Comparison of ENCODE assay signal across 1 cellular context in the genomic region with DNA sequence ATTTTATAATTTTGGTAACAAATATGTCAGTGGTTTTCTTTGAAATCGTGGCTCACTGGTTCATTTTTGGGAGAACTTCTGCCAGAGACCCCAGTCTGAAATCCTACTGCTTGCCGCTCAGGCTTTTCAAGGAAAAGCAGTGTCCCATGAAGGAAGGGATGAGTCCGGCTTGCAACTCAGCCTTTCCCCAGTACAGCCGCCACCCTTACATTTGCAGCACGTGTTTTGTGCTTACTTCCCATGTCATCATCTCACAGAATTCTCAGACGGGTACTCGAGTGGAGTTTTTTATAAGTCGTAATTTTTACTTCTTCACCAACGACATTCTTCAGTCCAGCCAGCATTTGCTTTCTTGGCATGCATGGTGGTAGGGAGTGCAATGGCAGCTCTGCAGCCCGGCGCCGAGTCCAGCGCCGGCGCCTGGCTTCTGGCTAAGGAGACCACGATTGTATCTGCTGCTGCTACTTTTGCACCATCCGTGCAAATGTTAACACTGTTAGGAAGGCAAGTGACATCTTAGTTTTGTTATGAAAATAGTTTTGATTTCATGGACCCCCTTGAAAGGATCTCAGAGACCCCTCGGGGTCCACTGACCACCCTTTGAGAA.
TF ChIP-seq lines count a peak whose summit lies in the region.

No MANE protein-coding gene starts in this region.

TF ChIP-seq in K562, 482 proteins besides CTCF, POLR2A, EP300 and RAD21 (continued from another document):
- TF ChIP-seq, protein P1, sequence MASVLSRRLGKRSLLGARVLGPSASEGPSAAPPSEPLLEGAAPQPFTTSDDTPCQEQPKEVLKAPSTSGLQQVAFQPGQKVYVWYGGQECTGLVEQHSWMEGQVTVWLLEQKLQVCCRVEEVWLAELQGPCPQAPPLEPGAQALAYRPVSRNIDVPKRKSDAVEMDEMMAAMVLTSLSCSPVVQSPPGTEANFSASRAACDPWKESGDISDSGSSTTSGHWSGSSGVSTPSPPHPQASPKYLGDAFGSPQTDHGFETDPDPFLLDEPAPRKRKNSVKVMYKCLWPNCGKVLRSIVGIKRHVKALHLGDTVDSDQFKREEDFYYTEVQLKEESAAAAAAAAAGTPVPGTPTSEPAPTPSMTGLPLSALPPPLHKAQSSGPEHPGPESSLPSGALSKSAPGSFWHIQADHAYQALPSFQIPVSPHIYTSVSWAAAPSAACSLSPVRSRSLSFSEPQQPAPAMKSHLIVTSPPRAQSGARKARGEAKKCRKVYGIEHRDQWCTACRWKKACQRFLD (CRISPR knock-in tag; IDR thresholded peaks at IDR 0.05): peak; percentile 73; the same call in 1 of the 2 replicates
- TF ChIP-seq ZSCAN29 (IDR thresholded peaks at IDR 0.05) (no peak), ZNF175 (CRISPR knock-in tag; IDR thresholded peaks at IDR 0.05; ENCODE audit: low read depth) (0 out of 2 replicates have a peak, but pooled peaks have one; percentile 86), NFXL1 (CRISPR knock-in tag; IDR thresholded peaks at IDR 0.05) (no peak), L3MBTL2 (IDR thresholded peaks at IDR 0.05) (peak; percentile 94), CXXC5 (CRISPR knock-in tag; IDR thresholded peaks at IDR 0.05) (peak; percentile 61), ZNF589 (CRISPR knock-in tag; IDR thresholded peaks at IDR 0.05; ENCODE audit: low read depth) (peak; percentile 89), CHD1 (IDR thresholded peaks at IDR 0.05; ENCODE audit: low read length) (no peak), GTF2A2 (tag; IDR thresholded peaks at IDR 0.05) (no peak), TRIM24 (IDR thresholded peaks at IDR 0.05) (peak; percentile 8 to 45; a peak in 2 of 4 replicates), MED1 (CRISPR knock-in tag; IDR thresholded peaks at IDR 0.05; ENCODE audit: borderline replicate concordance) (no peak), DNMT1 (IDR thresholded peaks at IDR 0.05) (no peak), EZH2 (IDR thresholded peaks at IDR 0.05; ENCODE audit: borderline replicate concordance, low read depth, low read length) (no peak), RB1 (IDR thresholded peaks at IDR 0.05; ENCODE audit: low read depth) (no peak), KDM2B (CRISPR knock-in tag; IDR thresholded peaks at IDR 0.05) (no peak), TCF7 (IDR thresholded peaks at IDR 0.05; ENCODE audit: borderline replicate concordance) (no peak), MTF1 (CRISPR knock-in tag; IDR thresholded peaks at IDR 0.05; ENCODE audit: borderline replicate concordance) (no peak), OTX1 (CRISPR knock-in tag; IDR thresholded peaks at IDR 0.05) (no peak), NRF1 (conservative IDR thresholded peaks at IDR 0.05 in 1 of 2, IDR thresholded peaks at IDR 0.05 in 1 of 2) (no peak), ZNF316 (IDR thresholded peaks at IDR 0.05) (no peak), EP400 (IDR thresholded peaks at IDR 0.05) (peak; percentile 30; the same call in 1 of the 2 replicates), PRMT5 (CRISPR knock-in tag; IDR thresholded peaks at IDR 0.05) (no peak), ZNF668 (CRISPR knock-in tag; IDR thresholded peaks at IDR 0.05) (no peak), NCOA1 (IDR thresholded peaks at IDR 0.05; ENCODE audit: low read depth) (no peak), ZNF239 (CRISPR knock-in tag; IDR thresholded peaks at IDR 0.05) (no peak), MAFK (IDR thresholded peaks at IDR 0.05; ENCODE audit: low read length) (no peak), ZNF75A (CRISPR knock-in tag; IDR thresholded peaks at IDR 0.05) (0 out of 2 replicates have a peak, but pooled peaks have one; percentile 41), BMI1 (IDR thresholded peaks at IDR 0.05; ENCODE audit: low read length) (no peak), ZBTB17 (CRISPR knock-in tag; IDR thresholded peaks at IDR 0.05) (no peak), HDAC3 (IDR thresholded peaks at IDR 0.05; ENCODE audit: borderline replicate concordance, partially characterized antibody) (no peak), NFATC3 (IDR thresholded peaks at IDR 0.05) (no peak), ZNF695 (CRISPR knock-in tag; IDR thresholded peaks at IDR 0.05) (no peak), ESRRA (IDR thresholded peaks at IDR 0.05; ENCODE audit: borderline replicate concordance, low read depth) (no peak), TAL1 (IDR thresholded peaks at IDR 0.05) (no peak), ZNF232 (CRISPR knock-in tag; IDR thresholded peaks at IDR 0.05) (no peak), KDM1A (IDR thresholded peaks at IDR 0.05) (no peak), CREB1 (IDR thresholded peaks at IDR 0.05) (no peak), CREB1 (CRISPR knock-in tag; IDR thresholded peaks at IDR 0.05) (no peak), SOX6 (IDR thresholded peaks at IDR 0.05) (no peak), RBFOX2 (IDR thresholded peaks at IDR 0.05; ENCODE audit: low read depth, low read length) (0 out of 2 replicates have a peak, but pooled peaks have one; percentile 24), NCOA6 (IDR thresholded peaks at IDR 0.05) (no peak)
- TF ChIP-seq, protein P2, sequence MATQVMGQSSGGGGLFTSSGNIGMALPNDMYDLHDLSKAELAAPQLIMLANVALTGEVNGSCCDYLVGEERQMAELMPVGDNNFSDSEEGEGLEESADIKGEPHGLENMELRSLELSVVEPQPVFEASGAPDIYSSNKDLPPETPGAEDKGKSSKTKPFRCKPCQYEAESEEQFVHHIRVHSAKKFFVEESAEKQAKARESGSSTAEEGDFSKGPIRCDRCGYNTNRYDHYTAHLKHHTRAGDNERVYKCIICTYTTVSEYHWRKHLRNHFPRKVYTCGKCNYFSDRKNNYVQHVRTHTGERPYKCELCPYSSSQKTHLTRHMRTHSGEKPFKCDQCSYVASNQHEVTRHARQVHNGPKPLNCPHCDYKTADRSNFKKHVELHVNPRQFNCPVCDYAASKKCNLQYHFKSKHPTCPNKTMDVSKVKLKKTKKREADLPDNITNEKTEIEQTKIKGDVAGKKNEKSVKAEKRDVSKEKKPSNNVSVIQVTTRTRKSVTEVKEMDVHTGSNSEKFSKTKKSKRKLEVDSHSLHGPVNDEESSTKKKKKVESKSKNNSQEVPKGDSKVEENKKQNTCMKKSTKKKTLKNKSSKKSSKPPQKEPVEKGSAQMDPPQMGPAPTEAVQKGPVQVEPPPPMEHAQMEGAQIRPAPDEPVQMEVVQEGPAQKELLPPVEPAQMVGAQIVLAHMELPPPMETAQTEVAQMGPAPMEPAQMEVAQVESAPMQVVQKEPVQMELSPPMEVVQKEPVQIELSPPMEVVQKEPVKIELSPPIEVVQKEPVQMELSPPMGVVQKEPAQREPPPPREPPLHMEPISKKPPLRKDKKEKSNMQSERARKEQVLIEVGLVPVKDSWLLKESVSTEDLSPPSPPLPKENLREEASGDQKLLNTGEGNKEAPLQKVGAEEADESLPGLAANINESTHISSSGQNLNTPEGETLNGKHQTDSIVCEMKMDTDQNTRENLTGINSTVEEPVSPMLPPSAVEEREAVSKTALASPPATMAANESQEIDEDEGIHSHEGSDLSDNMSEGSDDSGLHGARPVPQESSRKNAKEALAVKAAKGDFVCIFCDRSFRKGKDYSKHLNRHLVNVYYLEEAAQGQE (CRISPR knock-in tag; IDR thresholded peaks at IDR 0.05; ENCODE audit: low read depth): no peak
- TF ChIP-seq, protein P3, sequence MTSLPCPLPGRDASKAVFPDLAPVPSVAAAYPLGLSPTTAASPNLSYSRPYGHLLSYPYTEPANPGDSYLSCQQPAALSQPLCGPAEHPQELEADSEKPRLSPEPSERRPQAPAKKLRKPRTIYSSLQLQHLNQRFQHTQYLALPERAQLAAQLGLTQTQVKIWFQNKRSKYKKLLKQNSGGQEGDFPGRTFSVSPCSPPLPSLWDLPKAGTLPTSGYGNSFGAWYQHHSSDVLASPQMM (CRISPR knock-in tag; IDR thresholded peaks at IDR 0.05): no peak
- TF ChIP-seq, protein P4, sequence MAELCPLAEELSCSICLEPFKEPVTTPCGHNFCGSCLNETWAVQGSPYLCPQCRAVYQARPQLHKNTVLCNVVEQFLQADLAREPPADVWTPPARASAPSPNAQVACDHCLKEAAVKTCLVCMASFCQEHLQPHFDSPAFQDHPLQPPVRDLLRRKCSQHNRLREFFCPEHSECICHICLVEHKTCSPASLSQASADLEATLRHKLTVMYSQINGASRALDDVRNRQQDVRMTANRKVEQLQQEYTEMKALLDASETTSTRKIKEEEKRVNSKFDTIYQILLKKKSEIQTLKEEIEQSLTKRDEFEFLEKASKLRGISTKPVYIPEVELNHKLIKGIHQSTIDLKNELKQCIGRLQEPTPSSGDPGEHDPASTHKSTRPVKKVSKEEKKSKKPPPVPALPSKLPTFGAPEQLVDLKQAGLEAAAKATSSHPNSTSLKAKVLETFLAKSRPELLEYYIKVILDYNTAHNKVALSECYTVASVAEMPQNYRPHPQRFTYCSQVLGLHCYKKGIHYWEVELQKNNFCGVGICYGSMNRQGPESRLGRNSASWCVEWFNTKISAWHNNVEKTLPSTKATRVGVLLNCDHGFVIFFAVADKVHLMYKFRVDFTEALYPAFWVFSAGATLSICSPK (IDR thresholded peaks at IDR 0.05; ENCODE audit: borderline replicate concordance): no peak
- TF ChIP-seq, protein P5, sequence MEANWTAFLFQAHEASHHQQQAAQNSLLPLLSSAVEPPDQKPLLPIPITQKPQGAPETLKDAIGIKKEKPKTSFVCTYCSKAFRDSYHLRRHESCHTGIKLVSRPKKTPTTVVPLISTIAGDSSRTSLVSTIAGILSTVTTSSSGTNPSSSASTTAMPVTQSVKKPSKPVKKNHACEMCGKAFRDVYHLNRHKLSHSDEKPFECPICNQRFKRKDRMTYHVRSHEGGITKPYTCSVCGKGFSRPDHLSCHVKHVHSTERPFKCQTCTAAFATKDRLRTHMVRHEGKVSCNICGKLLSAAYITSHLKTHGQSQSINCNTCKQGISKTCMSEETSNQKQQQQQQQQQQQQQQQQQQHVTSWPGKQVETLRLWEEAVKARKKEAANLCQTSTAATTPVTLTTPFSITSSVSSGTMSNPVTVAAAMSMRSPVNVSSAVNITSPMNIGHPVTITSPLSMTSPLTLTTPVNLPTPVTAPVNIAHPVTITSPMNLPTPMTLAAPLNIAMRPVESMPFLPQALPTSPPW (CRISPR knock-in tag; IDR thresholded peaks at IDR 0.05): no peak
- TF ChIP-seq, protein P6, sequence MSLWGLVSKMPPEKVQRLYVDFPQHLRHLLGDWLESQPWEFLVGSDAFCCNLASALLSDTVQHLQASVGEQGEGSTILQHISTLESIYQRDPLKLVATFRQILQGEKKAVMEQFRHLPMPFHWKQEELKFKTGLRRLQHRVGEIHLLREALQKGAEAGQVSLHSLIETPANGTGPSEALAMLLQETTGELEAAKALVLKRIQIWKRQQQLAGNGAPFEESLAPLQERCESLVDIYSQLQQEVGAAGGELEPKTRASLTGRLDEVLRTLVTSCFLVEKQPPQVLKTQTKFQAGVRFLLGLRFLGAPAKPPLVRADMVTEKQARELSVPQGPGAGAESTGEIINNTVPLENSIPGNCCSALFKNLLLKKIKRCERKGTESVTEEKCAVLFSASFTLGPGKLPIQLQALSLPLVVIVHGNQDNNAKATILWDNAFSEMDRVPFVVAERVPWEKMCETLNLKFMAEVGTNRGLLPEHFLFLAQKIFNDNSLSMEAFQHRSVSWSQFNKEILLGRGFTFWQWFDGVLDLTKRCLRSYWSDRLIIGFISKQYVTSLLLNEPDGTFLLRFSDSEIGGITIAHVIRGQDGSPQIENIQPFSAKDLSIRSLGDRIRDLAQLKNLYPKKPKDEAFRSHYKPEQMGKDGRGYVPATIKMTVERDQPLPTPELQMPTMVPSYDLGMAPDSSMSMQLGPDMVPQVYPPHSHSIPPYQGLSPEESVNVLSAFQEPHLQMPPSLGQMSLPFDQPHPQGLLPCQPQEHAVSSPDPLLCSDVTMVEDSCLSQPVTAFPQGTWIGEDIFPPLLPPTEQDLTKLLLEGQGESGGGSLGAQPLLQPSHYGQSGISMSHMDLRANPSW (CRISPR knock-in tag; IDR thresholded peaks at IDR 0.05): no peak
- TF ChIP-seq, protein P7, sequence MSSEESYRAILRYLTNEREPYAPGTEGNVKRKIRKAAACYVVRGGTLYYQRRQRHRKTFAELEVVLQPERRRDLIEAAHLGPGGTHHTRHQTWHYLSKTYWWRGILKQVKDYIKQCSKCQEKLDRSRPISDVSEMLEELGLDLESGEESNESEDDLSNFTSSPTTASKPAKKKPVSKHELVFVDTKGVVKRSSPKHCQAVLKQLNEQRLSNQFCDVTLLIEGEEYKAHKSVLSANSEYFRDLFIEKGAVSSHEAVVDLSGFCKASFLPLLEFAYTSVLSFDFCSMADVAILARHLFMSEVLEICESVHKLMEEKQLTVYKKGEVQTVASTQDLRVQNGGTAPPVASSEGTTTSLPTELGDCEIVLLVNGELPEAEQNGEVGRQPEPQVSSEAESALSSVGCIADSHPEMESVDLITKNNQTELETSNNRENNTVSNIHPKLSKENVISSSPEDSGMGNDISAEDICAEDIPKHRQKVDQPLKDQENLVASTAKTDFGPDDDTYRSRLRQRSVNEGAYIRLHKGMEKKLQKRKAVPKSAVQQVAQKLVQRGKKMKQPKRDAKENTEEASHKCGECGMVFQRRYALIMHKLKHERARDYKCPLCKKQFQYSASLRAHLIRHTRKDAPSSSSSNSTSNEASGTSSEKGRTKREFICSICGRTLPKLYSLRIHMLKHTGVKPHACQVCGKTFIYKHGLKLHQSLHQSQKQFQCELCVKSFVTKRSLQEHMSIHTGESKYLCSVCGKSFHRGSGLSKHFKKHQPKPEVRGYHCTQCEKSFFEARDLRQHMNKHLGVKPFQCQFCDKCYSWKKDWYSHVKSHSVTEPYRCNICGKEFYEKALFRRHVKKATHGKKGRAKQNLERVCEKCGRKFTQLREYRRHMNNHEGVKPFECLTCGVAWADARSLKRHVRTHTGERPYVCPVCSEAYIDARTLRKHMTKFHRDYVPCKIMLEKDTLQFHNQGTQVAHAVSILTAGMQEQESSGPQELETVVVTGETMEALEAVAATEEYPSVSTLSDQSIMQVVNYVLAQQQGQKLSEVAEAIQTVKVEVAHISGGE (CRISPR knock-in tag; IDR thresholded peaks at IDR 0.05): no peak
